ENCODE assay signal across 16 cellular contexts in the genomic region with DNA sequence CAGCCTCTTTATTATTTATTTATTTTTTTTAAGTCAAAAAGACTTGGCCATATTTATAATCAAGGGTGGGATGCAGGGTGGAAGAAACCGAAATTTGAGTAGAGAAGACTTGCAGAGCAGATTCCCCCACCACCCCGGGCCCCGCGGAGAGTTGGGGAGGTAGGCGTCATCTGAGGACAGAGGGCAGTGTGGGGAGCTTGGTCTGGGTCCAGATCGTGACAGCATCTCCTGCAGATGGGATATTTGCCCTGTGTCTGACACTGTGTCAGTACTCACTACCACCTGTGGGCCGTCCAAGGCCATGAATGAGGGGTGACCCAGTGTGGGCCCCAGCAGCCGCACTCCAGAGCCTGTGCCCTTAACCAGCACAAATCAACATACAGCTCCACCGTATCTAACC.
"Had no signal": no experiment of that assay in that cellular context is flagged by ENCODE, and none has a peak within 500 bp of the region (broad histone marks: within the 10 kb centered on the region; RNA-seq: fewer than 3 reads in every experiment).

No MANE protein-coding gene starts in this region.

- H3K4me1 ChIP-seq: esophagus muscularis mucosa, gastrocnemius medialis, tibial artery, upper lobe of left lung had no signal

- H3K27ac ChIP-seq: epithelial cell of prostate, esophagus muscularis mucosa, gastrocnemius medialis, heart right ventricle, ovary, tibial artery, upper lobe of left lung had no signal

- H3K36me3 ChIP-seq: esophagus muscularis mucosa, gastrocnemius medialis, heart right ventricle, ovary, tibial artery, upper lobe of left lung had no signal

- ATAC-seq: effector memory CD8-positive, alpha-beta T cell; gastrocnemius medialis; heart right ventricle; naive thymus-derived CD8-positive, alpha-beta T cell; right cardiac atrium had no signal

- DNase-seq: effector memory CD8-positive, alpha-beta T cell; gastrocnemius medialis; heart right ventricle; hypothalamus; kidney glomerular epithelial cell; mammary epithelial cell; naive thymus-derived CD8-positive, alpha-beta T cell; nucleus accumbens; right cardiac atrium; stimulated activated naive CD4-positive, alpha-beta T cell treated with Interleukin-2 at 50 U/mL for 16 hours had no signal

- H3K9me3 ChIP-seq: esophagus muscularis mucosa, gastrocnemius medialis, heart right ventricle, mucosa of descending colon, ovary, tibial artery, upper lobe of left lung had no signal

- H3K4me3 ChIP-seq: esophagus muscularis mucosa, gastrocnemius medialis, heart right ventricle, mucosa of descending colon, ovary, tibial artery, upper lobe of left lung had no signal

- H3K27me3 ChIP-seq: esophagus muscularis mucosa, ovary, tibial artery, upper lobe of left lung had no signal
